In genomic region chr5:66169534-66169933, GRCh38 we compare ENCODE assay signal across 15 cellular contexts. TPM values are rescaled to one million over a fixed set of nuclear protein-coding genes. Genes with fewer than 3 reads are reported as not detected.
DNase-seq lines count a peak whose midpoint lies in the region; ATAC-seq and TF ChIP-seq lines count a peak whose summit lies in the region.
"Had no signal": no experiment of that assay in that cellular context is flagged by ENCODE, and none has a peak within 500 bp of the region (broad histone marks: within the 10 kb centered on the region; RNA-seq: fewer than 3 reads in every experiment).

No MANE protein-coding gene starts in this region.

- no peak overlapping the region for H3K27ac ChIP-seq in BLaER1
- H3K27ac ChIP-seq: C4-2B had no signal

- DNase-seq in central memory CD8-positive, alpha-beta T cell (ENCODE audit: low spot score in 2 of 2): no peak
- DNase-seq in NCI-H1436 (lab: John Stamatoyannopoulos, UW): no peak
- DNase-seq in chondrocyte (ENCODE audit: low spot score): no peak
- no peak for DNase-seq in NOMO-1 (lab: John Stamatoyannopoulos, UW; ENCODE audit: unreplicated experiment in 2 of 2)
- no peak for DNase-seq in foreskin melanocyte
- DNase-seq: activated CD8-positive, alpha-beta memory T cell treated with anti-CD3 and anti-CD28 coated beads for 24 hours; hippocampal formation; MG63; NCI-H524; stimulated activated CD4-positive, alpha-beta T cell treated with anti-CD3 and anti-CD28 coated beads, Interleukin-4, amount 100 ng/mL, for 24 hours; substantia nigra had no signal

- H3K4me1 Mint-ChIP-seq in central memory CD8-positive, alpha-beta T cell: peaks cover 29% of the 10 kb centered on the region
- peaks cover 3% of the 10 kb centered on the region for H3K4me1 Mint-ChIP-seq in chondrocyte (ENCODE audit: low read depth)

- TF ChIP-seq CTCF in chondrocyte (IDR thresholded peaks at IDR 0.05): no peak

- H3K4me3 ChIP-seq in BLaER1: no peak overlapping the region
- H3K4me3 ChIP-seq: MG63 had no signal

- H3K9me3 Mint-ChIP-seq in central memory CD8-positive, alpha-beta T cell: no peaks in the 10 kb centered on the region
- no peaks in the 10 kb centered on the region for H3K9me3 Mint-ChIP-seq in chondrocyte (ENCODE audit: low read depth)

- no peaks in the 10 kb centered on the region for H3K27me3 ChIP-seq in BLaER1
- H3K27me3 ChIP-seq: MG63 had no signal

- peak overlapping the region; percentile 95 for H3K27ac Mint-ChIP-seq in central memory CD8-positive, alpha-beta T cell (ENCODE audit: low read depth)
- no peak overlapping the region for H3K27ac Mint-ChIP-seq in chondrocyte (ENCODE audit: unreplicated experiment)

- peaks cover 63% of the 10 kb centered on the region for H3K4me1 ChIP-seq in BLaER1

- H3K9me3 ChIP-seq in BLaER1: no peaks in the 10 kb centered on the region
- H3K9me3 ChIP-seq: MG63 had no signal

- ATAC-seq in GM18498 (IDR thresholded peaks at IDR 0.05; ENCODE audit: unreplicated experiment) (peak; percentile 43), HG03442 (IDR thresholded peaks at IDR 0.05; ENCODE audit: unreplicated experiment) (peak; percentile 77)
- ATAC-seq in central memory CD8-positive, alpha-beta T cell (replicated peaks; ENCODE audit: extremely low read depth, poor library complexity, severe bottlenecking): no peak

- peaks cover 58% of the 10 kb centered on the region for H3K36me3 ChIP-seq in BLaER1

- peaks cover 46% of the 10 kb centered on the region for H4K20me1 ChIP-seq in BLaER1

- H3K9ac ChIP-seq in BLaER1: no peak overlapping the region

- H3K27me3 Mint-ChIP-seq in central memory CD8-positive, alpha-beta T cell: no peaks in the 10 kb centered on the region
- no peaks in the 10 kb centered on the region for H3K27me3 Mint-ChIP-seq in chondrocyte (ENCODE audit: low read depth)

- peaks cover 38% of the 10 kb centered on the region for H3K36me3 Mint-ChIP-seq in central memory CD8-positive, alpha-beta T cell (ENCODE audit: insufficient read depth)
- H3K36me3 Mint-ChIP-seq in chondrocyte (ENCODE audit: low read depth): peaks cover 19% of the 10 kb centered on the region

- peak overlapping the region; percentile 68 for H3K4me2 ChIP-seq in BLaER1

- no peak overlapping the region for H3K4me3 Mint-ChIP-seq in central memory CD8-positive, alpha-beta T cell
- H3K4me3 Mint-ChIP-seq in chondrocyte (ENCODE audit: unreplicated experiment): no peak overlapping the region

RNA-seq across cellular contexts. Expression of gene SREK1, which starts 25.4 kb away (rescaled TPM):
- 49.1 to 68.2 TPM (median 51.0 TPM) in 3 replicates for total RNA-seq in chondrocyte
